ENCODE assay signal across 23 cellular contexts in the genomic region with DNA sequence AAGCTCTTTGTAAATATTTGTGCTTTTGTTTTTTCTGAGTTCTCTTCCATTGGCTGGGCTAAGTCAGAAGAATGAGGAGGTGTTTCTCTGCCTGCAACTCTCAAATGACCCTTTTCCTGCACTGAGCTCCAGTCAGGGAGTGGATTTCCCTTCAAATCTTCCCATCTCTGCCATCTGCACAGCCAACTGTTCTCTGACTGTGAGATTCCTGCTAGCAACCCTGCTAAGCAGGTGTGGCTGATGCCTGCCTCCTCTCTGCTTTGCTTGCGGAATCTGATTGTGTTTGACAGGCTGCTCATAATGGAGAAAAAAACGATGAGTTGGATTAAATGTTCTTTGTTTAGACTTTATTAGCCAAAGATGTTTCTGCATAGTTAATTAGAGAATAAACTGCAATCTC.
DNase-seq lines count a peak whose midpoint lies in the region; ATAC-seq and TF ChIP-seq lines count a peak whose summit lies in the region.
"Had no signal": no experiment of that assay in that cellular context is flagged by ENCODE, and none has a peak within 500 bp of the region (broad histone marks: within the 10 kb centered on the region; RNA-seq: fewer than 3 reads in every experiment).

No MANE protein-coding gene starts in this region.

- H3K4me3 ChIP-seq in brain microvascular endothelial cell (ENCODE audit: low read depth, low read length) = no peak overlapping the region
- H3K4me3 ChIP-seq: K562, PC-9, SJSA1 had no signal

- peak; percentile 86 for DNase-seq in G401 (ENCODE audit: low spot score)
- DNase-seq in NCI-H82 (lab: John Stamatoyannopoulos, UW) = peak; percentile 85
- DNase-seq in head of caudate nucleus = peak in 26 of 42 donors; percentile 1 to 68 (median 18)
- no peak for DNase-seq in brain microvascular endothelial cell
- DNase-seq in left ventricle myocardium superior = no peak
- no peak for DNase-seq in stimulated activated CD8-positive, alpha-beta memory T cell treated with anti-CD3 and anti-CD28 coated beads, Interleukin-4, amount 100 ng/mL, for 48 hours
- DNase-seq: Caco-2; CD8-positive, alpha-beta T cell; DND-41; Kasumi-1; MV-4-11; NCI-H1105; NCI-H1436 treated with DMSO at 0.1 percent for 48 hours; NCI-H2029 treated with DMSO at 0.1 percent for 48 hours; NCI-H2227 treated with DMSO at 0.1 percent for 48 hours; NCI-H526 treated with DMSO at 0.1 percent for 48 hours; PC-9; Right ventricle myocardium superior; RPMI8226 had no signal

- TF ChIP-seq CTCF in brain microvascular endothelial cell (IDR thresholded peaks at IDR 0.05; ENCODE audit: low read depth, low read length, missing control alignments) = no peak

- no peak overlapping the region for H3K27ac ChIP-seq in brain microvascular endothelial cell
- H3K27ac ChIP-seq: C4-2B, PC-9, SJSA1 had no signal

- in situ Hi-C loops in G401 (cut with HindIII; ENCODE audit: low sequenced_read_pairs) (no loop called here), brain microvascular endothelial cell (cut with HindIII; ENCODE audit: low pct_ligation_motif_present, low sequenced_read_pairs) (no loop called here)

- H3K36me3 ChIP-seq in brain microvascular endothelial cell (replicated peaks) = no peaks in the 10 kb centered on the region
- H3K36me3 ChIP-seq: SJSA1 had no signal

- H3K27me3 ChIP-seq in brain microvascular endothelial cell (replicated peaks) = no peaks in the 10 kb centered on the region
- H3K27me3 ChIP-seq: SJSA1 had no signal

- no peak for ATAC-seq in left ventricle myocardium superior
- ATAC-seq in HG03342 (IDR thresholded peaks at IDR 0.05; ENCODE audit: unreplicated experiment) = no peak
- ATAC-seq: CD8-positive, alpha-beta T cell; K562 had no signal

- intact Hi-C loops in head of caudate nucleus (cut with DNase I) (no loop called here), left ventricle myocardium superior (cut with micrococcal nuclease) (no loop called here)

Comparison
In these comparisons a context has a peak if more than half of its experiments do, and no peak if none do; other contexts are left out.
1. DNase-seq: peak in G401 (single experiment), NCI-H82 (single experiment) and head of caudate nucleus (26 of 42); none in brain microvascular endothelial cell (single experiment), left ventricle myocardium superior (single experiment) and stimulated activated CD8-positive, alpha-beta memory T cell treated with anti-CD3 and anti-CD28 coated beads, Interleukin-4, amount 100 ng/mL, for 48 hours (single experiment).